In genomic region chr3:161314836-161315391, GRCh38 we compare ENCODE assay signal across 12 cellular contexts. TPM values are rescaled to one million over a fixed set of nuclear protein-coding genes. Genes with fewer than 3 reads are reported as not detected.
DNase-seq lines count a peak whose midpoint lies in the region; ATAC-seq and TF ChIP-seq lines count a peak whose summit lies in the region.
"Had no signal": no experiment of that assay in that cellular context is flagged by ENCODE, and none has a peak within 500 bp of the region (broad histone marks: within the 10 kb centered on the region; RNA-seq: fewer than 3 reads in every experiment).

No MANE protein-coding gene starts in this region.

- no peak overlapping the region for H3K4me3 Mint-ChIP-seq in CD8-positive, alpha-beta T cell
- H3K4me3 Mint-ChIP-seq: brain had no signal

- intact Hi-C loops in CD8-positive, alpha-beta T cell (cut with DNase I, micrococcal nuclease), result no loop called here

- ATAC-seq in GM18870 (IDR thresholded peaks at IDR 0.05; ENCODE audit: unreplicated experiment) (peak; percentile 74), HG02610 (IDR thresholded peaks at IDR 0.05; ENCODE audit: unreplicated experiment) (peak; percentile 70), HG03565 (IDR thresholded peaks at IDR 0.05; ENCODE audit: unreplicated experiment) (peak; percentile 56), GM19455 (IDR thresholded peaks at IDR 0.05; ENCODE audit: unreplicated experiment) (no peak)
- no peak for ATAC-seq in CD8-positive, alpha-beta T cell

- no peak overlapping the region for H3K56ac ChIP-seq in mesendoderm (ENCODE audit: low read length)

- TF ChIP-seq CTCF in Peyer's patch (IDR thresholded peaks at IDR 0.05), result no peak
- TF ChIP-seq CTCF in CD8-positive, alpha-beta T cell (IDR thresholded peaks at IDR 0.05), result no peak

- H3K9ac ChIP-seq in mesendoderm (ENCODE audit: low read length), result no peak overlapping the region

- H2BK15ac ChIP-seq in mesendoderm (replicated peaks; ENCODE audit: low read depth), result no peak overlapping the region

- no peaks in the 10 kb centered on the region for H3K79me2 ChIP-seq in mesendoderm (ENCODE audit: control insufficient read depth, insufficient read depth, low read length)

- H3K23ac ChIP-seq in mesendoderm (ENCODE audit: low read length), result no peak overlapping the region

- POLR2A ChIA-PET in CD8-positive, alpha-beta T cell (lab: Charles Lee), result no interaction called here

- H3K36me3 ChIP-seq in mesendoderm (ENCODE audit: control insufficient read depth, insufficient read depth, low read length) (no peaks in the 10 kb centered on the region), Peyer's patch (no peaks in the 10 kb centered on the region)
- H3K36me3 ChIP-seq in CD8-positive, alpha-beta T cell (ENCODE audit: insufficient read depth, low read length), result no peaks in the 10 kb centered on the region

- no peak overlapping the region for H2BK5ac ChIP-seq in mesendoderm (ENCODE audit: low read length)

- DNase-seq in mesendoderm (peak; percentile 68), Peyer's patch (no peak)
- DNase-seq in NK-92 treated with Interleukin-12 subunit alpha and Interleukin-12 subunit beta, amount 100 ng/mL, for 24 hours (lab: John Stamatoyannopoulos, UW), result no peak
- no peak for DNase-seq in CD8-positive, alpha-beta T cell
- DNase-seq: activated CD4-positive, alpha-beta T cell treated with anti-CD3 and anti-CD28 coated beads, Interleukin-2, amount 50 U/mL, for 4 hours; DND-41; NCI-H1694 treated with DMSO at 0.1 percent for 48 hours had no signal

- H3K27me3 ChIP-seq in mesendoderm (ENCODE audit: insufficient read depth, low read length, poor library complexity) (no peaks in the 10 kb centered on the region), Peyer's patch (no peaks in the 10 kb centered on the region)
- H3K27me3 ChIP-seq in CD8-positive, alpha-beta T cell (ENCODE audit: insufficient read depth, low read length), result peaks cover 11% of the 10 kb centered on the region

- H3K79me1 ChIP-seq in mesendoderm (ENCODE audit: low read length), result no peaks in the 10 kb centered on the region

- H3K4me2 ChIP-seq in mesendoderm (ENCODE audit: low read length), result no peak overlapping the region

- H2BK120ac ChIP-seq in mesendoderm (ENCODE audit: low read depth, low read length), result no peak overlapping the region

- H3K4me1 ChIP-seq in mesendoderm (ENCODE audit: control insufficient read depth, low read depth, low read length) (no peaks in the 10 kb centered on the region), Peyer's patch (peaks cover 0 to 2% (median 0%) of the 10 kb centered on the region in 4 donors)
- H3K4me1 ChIP-seq in CD8-positive, alpha-beta T cell (ENCODE audit: insufficient read depth, low read length), result peaks cover 40% of the 10 kb centered on the region

- TF ChIP-seq POLR2A in Peyer's patch (IDR thresholded peaks at IDR 0.05), result no peak

- no peak overlapping the region for H4K8ac ChIP-seq in mesendoderm (ENCODE audit: low read depth, low read length)

- H2AK5ac ChIP-seq in mesendoderm (ENCODE audit: low read length), result no peak overlapping the region

- no peaks in the 10 kb centered on the region for H3K36me3 Mint-ChIP-seq in CD8-positive, alpha-beta T cell
- H3K36me3 Mint-ChIP-seq: brain had no signal

- H3K9me3 ChIP-seq in Peyer's patch, result no peaks in the 10 kb centered on the region
- no peaks in the 10 kb centered on the region for H3K9me3 ChIP-seq in CD8-positive, alpha-beta T cell (ENCODE audit: low read length)

- H3K9me3 Mint-ChIP-seq in CD8-positive, alpha-beta T cell, result peaks cover 2% of the 10 kb centered on the region

- H3K18ac ChIP-seq in mesendoderm (ENCODE audit: low read length), result no peak overlapping the region

- no peak overlapping the region for H4K5ac ChIP-seq in mesendoderm (ENCODE audit: low read length)

- WGBS in mesendoderm (ENCODE audit: extremely low coverage, insufficient coverage, low lambda C conversion rate), result no CpG with 5 or more reads among the region's 3 CpGs

- H3K4me1 Mint-ChIP-seq in CD8-positive, alpha-beta T cell (ENCODE audit: low read depth), result peaks cover 50% of the 10 kb centered on the region
- H3K4me1 Mint-ChIP-seq: brain had no signal

- no peak overlapping the region for H3K4ac ChIP-seq in mesendoderm (ENCODE audit: low read depth, low read length)

- H3K27ac ChIP-seq in mesendoderm (ENCODE audit: low read depth, low read length) (no peak overlapping the region), Peyer's patch (no peak overlapping the region)
- H3K27ac ChIP-seq in CD8-positive, alpha-beta T cell (ENCODE audit: low read depth, low read length), result no peak overlapping the region

- H3K27ac Mint-ChIP-seq in CD8-positive, alpha-beta T cell, result no peak overlapping the region
- H3K27ac Mint-ChIP-seq: brain had no signal

- H3K27me3 Mint-ChIP-seq in CD8-positive, alpha-beta T cell (ENCODE audit: low read depth), result peaks cover 6% of the 10 kb centered on the region
- H3K27me3 Mint-ChIP-seq: brain had no signal

- no peak overlapping the region for H3K4me3 ChIP-seq in mesendoderm (ENCODE audit: low read length)
- H3K4me3 ChIP-seq in Peyer's patch, result no peak overlapping the region
- H3K4me3 ChIP-seq in CD8-positive, alpha-beta T cell (ENCODE audit: low read depth, low read length), result no peak overlapping the region

- CTCF ChIA-PET in CD8-positive, alpha-beta T cell (lab: Charles Lee), result no interaction called here

RNA-seq across cellular contexts. Expression of gene SPTSSB, which starts 56.4 kb away (rescaled TPM):
- polyA plus RNA-seq in mesendoderm (2013, experiment 1 of 2), result 3.2 TPM
- 2.3 TPM for polyA plus RNA-seq in mesendoderm (2013, experiment 2 of 2)
- total RNA-seq in Peyer's patch, result not detected
- total RNA-seq in CD8-positive, alpha-beta T cell, result not detected

Comparison
In these comparisons a context has a peak if more than half of its experiments do, and no peak if none do; other contexts are left out.
1. ATAC-seq: peak in GM18870 (single experiment), HG02610 (single experiment) and HG03565 (single experiment); none in GM19455 (single experiment) and CD8-positive, alpha-beta T cell (single experiment).